1 cellular context compared by ENCODE assay signal in the genomic region with DNA sequence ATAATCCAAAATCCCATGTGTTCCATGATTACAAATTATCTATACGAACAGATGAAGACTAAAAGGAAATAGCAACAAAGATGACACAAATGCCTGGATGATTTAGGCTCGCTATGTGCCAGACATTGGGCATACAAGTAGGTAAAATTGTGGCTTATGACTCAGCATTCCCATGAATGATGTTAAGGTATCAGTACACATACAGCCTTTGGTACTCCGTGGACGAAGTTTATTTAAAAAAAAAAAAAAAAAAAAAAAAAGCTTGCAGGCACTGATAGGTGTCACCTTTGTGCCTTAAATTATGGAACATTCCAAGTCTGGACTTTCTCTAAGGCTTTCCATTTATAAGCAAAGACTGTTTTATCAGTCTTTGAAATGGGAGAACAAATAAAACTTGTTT.
TF ChIP-seq lines count a peak whose summit lies in the region.

No MANE protein-coding gene starts in this region.

TF ChIP-seq in K562, 482 proteins besides CTCF, POLR2A, EP300 and RAD21 (continued from another document):
- TF ChIP-seq, protein P1, sequence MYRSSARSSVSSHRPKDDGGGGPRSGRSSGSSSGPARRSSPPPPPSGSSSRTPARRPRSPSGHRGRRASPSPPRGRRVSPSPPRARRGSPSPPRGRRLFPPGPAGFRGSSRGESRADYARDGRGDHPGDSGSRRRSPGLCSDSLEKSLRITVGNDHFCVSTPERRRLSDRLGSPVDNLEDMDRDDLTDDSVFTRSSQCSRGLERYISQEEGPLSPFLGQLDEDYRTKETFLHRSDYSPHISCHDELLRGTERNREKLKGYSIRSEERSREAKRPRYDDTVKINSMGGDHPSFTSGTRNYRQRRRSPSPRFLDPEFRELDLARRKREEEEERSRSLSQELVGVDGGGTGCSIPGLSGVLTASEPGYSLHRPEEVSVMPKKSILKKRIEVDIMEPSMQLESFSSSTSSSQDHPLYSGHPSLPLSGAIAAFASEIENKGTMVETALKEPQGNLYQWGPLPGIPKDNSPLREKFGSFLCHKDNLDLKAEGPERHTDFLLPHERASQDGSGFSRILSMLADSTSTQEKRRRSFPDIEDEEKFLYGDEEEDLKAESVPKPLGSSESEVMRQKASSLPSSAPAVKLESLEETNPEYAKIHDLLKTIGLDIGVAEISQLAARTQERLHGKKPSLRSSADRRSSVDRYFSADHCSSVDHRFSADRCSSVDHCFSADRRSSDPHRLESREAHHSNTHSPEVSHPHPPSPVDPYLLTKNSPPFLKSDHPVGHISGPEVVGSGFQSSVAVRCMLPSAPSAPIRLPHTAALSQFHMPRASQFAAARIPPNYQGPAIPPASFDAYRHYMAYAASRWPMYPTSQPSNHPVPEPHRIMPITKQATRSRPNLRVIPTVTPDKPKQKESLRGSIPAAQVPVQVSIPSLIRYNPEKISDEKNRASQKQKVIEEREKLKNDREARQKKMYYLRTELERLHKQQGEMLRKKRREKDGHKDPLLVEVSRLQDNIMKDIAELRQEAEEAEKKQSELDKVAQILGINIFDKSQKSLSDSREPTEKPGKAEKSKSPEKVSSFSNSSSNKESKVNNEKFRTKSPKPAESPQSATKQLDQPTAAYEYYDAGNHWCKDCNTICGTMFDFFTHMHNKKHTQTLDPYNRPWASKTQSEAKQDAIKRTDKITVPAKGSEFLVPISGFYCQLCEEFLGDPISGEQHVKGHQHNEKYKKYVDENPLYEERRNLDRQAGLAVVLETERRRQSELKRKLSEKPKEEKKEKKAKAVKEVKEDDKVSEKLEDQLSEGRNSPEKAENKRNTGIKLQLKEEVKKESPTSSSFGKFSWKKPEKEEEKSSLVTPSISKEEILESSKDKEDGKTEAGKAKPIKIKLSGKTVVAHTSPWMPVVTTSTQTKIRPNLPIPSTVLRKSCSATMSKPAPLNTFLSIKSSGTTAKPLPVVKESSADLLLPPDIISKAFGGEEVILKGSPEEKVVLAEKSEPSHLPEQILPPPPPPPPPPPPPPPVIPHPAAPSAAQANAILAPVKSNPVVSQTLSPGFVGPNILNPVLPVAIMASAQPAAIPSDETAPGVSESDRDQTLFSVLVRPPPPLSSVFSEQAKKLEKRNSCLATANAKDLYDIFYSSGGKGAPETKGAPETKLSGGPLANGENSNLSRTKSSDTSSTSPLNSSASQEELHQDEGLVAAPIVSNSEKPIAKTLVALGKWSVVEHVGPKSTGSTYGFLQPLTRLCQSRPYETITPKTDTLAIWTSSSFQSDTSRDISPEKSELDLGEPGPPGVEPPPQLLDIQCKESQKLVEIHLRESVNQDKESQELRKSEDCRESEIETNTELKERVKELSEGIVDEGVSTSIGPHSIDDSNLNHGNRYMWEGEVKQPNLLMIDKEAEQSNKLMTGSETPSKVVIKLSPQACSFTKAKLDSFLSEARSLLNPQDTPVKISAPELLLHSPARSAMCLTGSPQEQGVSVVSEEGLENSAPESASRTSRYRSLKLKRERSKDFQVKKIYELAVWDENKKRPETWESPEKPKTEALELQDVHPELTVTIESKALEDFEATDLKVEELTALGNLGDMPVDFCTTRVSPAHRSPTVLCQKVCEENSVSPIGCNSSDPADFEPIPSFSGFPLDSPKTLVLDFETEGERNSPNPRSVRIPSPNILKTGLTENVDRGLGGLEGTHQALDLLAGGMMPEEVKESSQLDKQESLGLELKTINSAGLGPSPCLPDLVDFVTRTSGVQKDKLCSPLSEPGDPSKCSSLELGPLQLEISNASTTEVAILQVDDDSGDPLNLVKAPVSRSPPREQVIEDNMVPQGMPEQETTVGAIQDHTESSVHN (IDR thresholded peaks at IDR 0.05; ENCODE audit: borderline replicate concordance in 1 of 2, low read depth in 1 of 2) = no peak
- TF ChIP-seq ZNF384 (IDR thresholded peaks at IDR 0.05; ENCODE audit: low read depth, low read length) (peak; percentile 87), POLR2H (tag; IDR thresholded peaks at IDR 0.05; ENCODE audit: low read depth) (peak; percentile 16; the same call in 1 of the 2 replicates), ELF4 (CRISPR knock-in tag; IDR thresholded peaks at IDR 0.05) (no peak), SRSF9 (IDR thresholded peaks at IDR 0.05; ENCODE audit: borderline replicate concordance, low read depth, low read length) (no peak), SMARCA4 (IDR thresholded peaks at IDR 0.05) (peak; percentile 37; the same call in 1 of the 2 replicates), MAFG (tag; conservative IDR thresholded peaks at IDR 0.05) (peak; percentile 70), MECOM (CRISPR knock-in tag; IDR thresholded peaks at IDR 0.05) (no peak), ZNF316 (IDR thresholded peaks at IDR 0.05) (peak; percentile 85), ZBTB8A (IDR thresholded peaks at IDR 0.05; ENCODE audit: partially characterized antibody) (no peak), BACH1 (tag; IDR thresholded peaks at IDR 0.05) (peak; percentile 30; the same call in 1 of the 2 replicates), CBFA2T2 (conservative IDR thresholded peaks at IDR 0.05) (0 out of 2 replicates have a peak, but pooled peaks have one; percentile 6), SMARCE1 (IDR thresholded peaks at IDR 0.05) (0 out of 2 replicates have a peak, but pooled peaks have one; percentile 23), MAFK (IDR thresholded peaks at IDR 0.05; ENCODE audit: low read length) (peak; percentile 60; the same call in 1 of the 2 replicates)
- TF ChIP-seq, protein P2, sequence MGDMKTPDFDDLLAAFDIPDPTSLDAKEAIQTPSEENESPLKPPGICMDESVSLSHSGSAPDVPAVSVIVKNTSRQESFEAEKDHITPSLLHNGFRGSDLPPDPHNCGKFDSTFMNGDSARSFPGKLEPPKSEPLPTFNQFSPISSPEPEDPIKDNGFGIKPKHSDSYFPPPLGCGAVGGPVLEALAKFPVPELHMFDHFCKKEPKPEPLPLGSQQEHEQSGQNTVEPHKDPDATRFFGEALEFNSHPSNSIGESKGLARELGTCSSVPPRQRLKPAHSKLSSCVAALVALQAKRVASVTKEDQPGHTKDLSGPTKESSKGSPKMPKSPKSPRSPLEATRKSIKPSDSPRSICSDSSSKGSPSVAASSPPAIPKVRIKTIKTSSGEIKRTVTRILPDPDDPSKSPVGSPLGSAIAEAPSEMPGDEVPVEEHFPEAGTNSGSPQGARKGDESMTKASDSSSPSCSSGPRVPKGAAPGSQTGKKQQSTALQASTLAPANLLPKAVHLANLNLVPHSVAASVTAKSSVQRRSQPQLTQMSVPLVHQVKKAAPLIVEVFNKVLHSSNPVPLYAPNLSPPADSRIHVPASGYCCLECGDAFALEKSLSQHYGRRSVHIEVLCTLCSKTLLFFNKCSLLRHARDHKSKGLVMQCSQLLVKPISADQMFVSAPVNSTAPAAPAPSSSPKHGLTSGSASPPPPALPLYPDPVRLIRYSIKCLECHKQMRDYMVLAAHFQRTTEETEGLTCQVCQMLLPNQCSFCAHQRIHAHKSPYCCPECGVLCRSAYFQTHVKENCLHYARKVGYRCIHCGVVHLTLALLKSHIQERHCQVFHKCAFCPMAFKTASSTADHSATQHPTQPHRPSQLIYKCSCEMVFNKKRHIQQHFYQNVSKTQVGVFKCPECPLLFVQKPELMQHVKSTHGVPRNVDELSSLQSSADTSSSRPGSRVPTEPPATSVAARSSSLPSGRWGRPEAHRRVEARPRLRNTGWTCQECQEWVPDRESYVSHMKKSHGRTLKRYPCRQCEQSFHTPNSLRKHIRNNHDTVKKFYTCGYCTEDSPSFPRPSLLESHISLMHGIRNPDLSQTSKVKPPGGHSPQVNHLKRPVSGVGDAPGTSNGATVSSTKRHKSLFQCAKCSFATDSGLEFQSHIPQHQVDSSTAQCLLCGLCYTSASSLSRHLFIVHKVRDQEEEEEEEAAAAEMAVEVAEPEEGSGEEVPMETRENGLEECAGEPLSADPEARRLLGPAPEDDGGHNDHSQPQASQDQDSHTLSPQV (IDR thresholded peaks at IDR 0.05) = no peak
- TF ChIP-seq, protein P3, sequence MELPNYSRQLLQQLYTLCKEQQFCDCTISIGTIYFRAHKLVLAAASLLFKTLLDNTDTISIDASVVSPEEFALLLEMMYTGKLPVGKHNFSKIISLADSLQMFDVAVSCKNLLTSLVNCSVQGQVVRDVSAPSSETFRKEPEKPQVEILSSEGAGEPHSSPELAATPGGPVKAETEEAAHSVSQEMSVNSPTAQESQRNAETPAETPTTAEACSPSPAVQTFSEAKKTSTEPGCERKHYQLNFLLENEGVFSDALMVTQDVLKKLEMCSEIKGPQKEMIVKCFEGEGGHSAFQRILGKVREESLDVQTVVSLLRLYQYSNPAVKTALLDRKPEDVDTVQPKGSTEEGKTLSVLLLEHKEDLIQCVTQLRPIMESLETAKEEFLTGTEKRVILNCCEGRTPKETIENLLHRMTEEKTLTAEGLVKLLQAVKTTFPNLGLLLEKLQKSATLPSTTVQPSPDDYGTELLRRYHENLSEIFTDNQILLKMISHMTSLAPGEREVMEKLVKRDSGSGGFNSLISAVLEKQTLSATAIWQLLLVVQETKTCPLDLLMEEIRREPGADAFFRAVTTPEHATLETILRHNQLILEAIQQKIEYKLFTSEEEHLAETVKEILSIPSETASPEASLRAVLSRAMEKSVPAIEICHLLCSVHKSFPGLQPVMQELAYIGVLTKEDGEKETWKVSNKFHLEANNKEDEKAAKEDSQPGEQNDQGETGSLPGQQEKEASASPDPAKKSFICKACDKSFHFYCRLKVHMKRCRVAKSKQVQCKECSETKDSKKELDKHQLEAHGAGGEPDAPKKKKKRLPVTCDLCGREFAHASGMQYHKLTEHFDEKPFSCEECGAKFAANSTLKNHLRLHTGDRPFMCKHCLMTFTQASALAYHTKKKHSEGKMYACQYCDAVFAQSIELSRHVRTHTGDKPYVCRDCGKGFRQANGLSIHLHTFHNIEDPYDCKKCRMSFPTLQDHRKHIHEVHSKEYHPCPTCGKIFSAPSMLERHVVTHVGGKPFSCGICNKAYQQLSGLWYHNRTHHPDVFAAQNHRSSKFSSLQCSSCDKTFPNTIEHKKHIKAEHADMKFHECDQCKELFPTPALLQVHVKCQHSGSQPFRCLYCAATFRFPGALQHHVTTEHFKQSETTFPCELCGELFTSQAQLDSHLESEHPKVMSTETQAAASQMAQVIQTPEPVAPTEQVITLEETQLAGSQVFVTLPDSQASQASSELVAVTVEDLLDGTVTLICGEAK (IDR thresholded peaks at IDR 0.05) = peak; percentile 72
- TF ChIP-seq, protein P3 (CRISPR knock-in tag; IDR thresholded peaks at IDR 0.05) = no peak
TF ChIP-seq in K562: peak in this region for 23.
